1 cellular context compared by ENCODE assay signal in the genomic region with DNA sequence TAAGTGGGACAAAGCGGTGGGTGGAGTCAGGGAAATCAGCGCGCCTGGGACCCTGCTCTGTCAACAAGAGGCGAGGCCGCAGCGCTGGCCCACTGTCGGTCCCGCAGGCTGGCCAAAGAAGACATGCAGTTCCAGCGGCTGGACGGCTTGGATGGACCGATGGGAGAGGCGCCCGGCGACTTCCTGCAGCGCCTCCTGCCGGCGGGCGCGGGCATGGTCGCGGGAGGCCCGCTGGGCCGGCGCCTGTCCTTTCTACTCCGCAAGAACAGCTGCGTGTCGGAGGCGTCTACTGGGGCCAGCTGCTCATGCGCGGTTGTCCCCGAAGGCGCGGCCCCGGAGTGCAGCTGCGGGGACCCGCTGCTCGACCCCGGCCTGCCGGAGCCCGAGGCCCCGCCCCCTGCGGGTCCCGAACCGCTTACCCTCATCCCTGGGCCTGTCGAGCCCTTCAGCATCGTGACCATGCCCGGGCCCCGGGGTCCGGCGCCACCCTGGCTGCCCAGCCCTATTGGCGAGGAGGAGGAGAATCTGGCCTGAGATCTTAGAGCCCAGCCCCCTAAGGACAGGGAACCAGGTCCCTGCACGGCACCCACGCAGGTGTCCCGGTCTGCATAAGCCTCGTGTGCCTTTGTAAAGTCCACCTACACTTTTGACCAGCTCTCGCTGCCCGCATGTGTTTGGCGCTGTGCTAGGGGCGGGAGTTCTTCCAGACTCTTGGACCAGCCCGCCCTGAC.
A peak's percentile ranks its signal among the peaks of the same experiment; 100 is the strongest.
TF ChIP-seq lines count a peak whose summit lies in the region.

No MANE protein-coding gene starts in this region.

TF ChIP-seq in GM12878, 131 proteins besides CTCF, POLR2A, EP300 and RAD21 (continues in another document):
- TF ChIP-seq CHD2 (IDR thresholded peaks at IDR 0.05; ENCODE audit: borderline replicate concordance, low read depth, low read length) (no peak), CHD1 (IDR thresholded peaks at IDR 0.05; ENCODE audit: low read depth, low read length) (no peak), EZH2 (IDR thresholded peaks at IDR 0.05; ENCODE audit: borderline replicate concordance, control insufficient read depth, low read depth, low read length) (no peak), MTA2 (IDR thresholded peaks at IDR 0.05; ENCODE audit: low read depth) (no peak), RCOR1 (conservative IDR thresholded peaks at IDR 0.05; ENCODE audit: low read depth, low read length) (no peak), NBN (IDR thresholded peaks at IDR 0.05) (no peak), FOS (IDR thresholded peaks at IDR 0.05; ENCODE audit: borderline replicate concordance, extremely low read depth, insufficient read length) (no peak), TCF3 (IDR thresholded peaks at IDR 0.05; ENCODE audit: borderline replicate concordance, insufficient read depth, low read depth, low read length) (0 out of 2 replicates have a peak, but pooled peaks have one; percentile 59), SPI1 (IDR thresholded peaks at IDR 0.05; ENCODE audit: borderline replicate concordance, insufficient read depth, low read depth, low read length) (no peak), MAX (IDR thresholded peaks at IDR 0.05; ENCODE audit: low read depth, low read length) (no peak), MYB (IDR thresholded peaks at IDR 0.05; ENCODE audit: borderline replicate concordance, low read depth, low read length) (no peak), ZBTB33 (IDR thresholded peaks at IDR 0.05) (no peak), RELA (IDR thresholded peaks at IDR 0.05; ENCODE audit: borderline replicate concordance, partially characterized antibody) (no peak), ZNF274 (IDR thresholded peaks at IDR 0.05; ENCODE audit: insufficient read depth, insufficient read length) (no peak), CREM (IDR thresholded peaks at IDR 0.05; ENCODE audit: low read depth) (no peak), MTA3 (IDR thresholded peaks at IDR 0.05; ENCODE audit: borderline replicate concordance, low read length) (no peak), STAT1 (conservative IDR thresholded peaks at IDR 0.05) (no peak), SMAD5 (IDR thresholded peaks at IDR 0.05; ENCODE audit: low read depth) (no peak), RFX5 (IDR thresholded peaks at IDR 0.05; ENCODE audit: low read depth, low read length) (no peak), GATAD2B (conservative IDR thresholded peaks at IDR 0.05; ENCODE audit: low read depth) (0 out of 2 replicates have a peak, but pooled peaks have one; percentile 33), ZNF217 (IDR thresholded peaks at IDR 0.05) (no peak), CBX5 (IDR thresholded peaks at IDR 0.05; ENCODE audit: low read depth) (no peak), TCF12 (IDR thresholded peaks at IDR 0.05; ENCODE audit: low read depth, low read length) (peak; percentile 68), POLR2AphosphoS5 (IDR thresholded peaks at IDR 0.05; ENCODE audit: low read length) (no peak), RB1 (IDR thresholded peaks at IDR 0.05; ENCODE audit: borderline replicate concordance) (peak; percentile 22; the same call in 1 of the 2 replicates), YY1 (IDR thresholded peaks at IDR 0.05; ENCODE audit: low read depth, low read length) (0 out of 2 replicates have a peak, but pooled peaks have one; percentile 57), BHLHE40 (IDR thresholded peaks at IDR 0.05; ENCODE audit: borderline replicate concordance in 1 of 2, low read depth in 2 of 2, low read length in 1 of 2) (peak in 1 of 2 experiments; percentile 13; a peak in 1 of 4 replicates), MYC (IDR thresholded peaks at IDR 0.05; ENCODE audit: insufficient read depth, insufficient read length, insufficient replicate concordance, low read length, severe bottlenecking) (no peak), IKZF1 (conservative IDR thresholded peaks at IDR 0.05) (peak; percentile 66), KDM1A (IDR thresholded peaks at IDR 0.05; ENCODE audit: borderline replicate concordance) (no peak), ZBED1 (IDR thresholded peaks at IDR 0.05; ENCODE audit: borderline replicate concordance) (no peak)
- TF ChIP-seq, protein P1, sequence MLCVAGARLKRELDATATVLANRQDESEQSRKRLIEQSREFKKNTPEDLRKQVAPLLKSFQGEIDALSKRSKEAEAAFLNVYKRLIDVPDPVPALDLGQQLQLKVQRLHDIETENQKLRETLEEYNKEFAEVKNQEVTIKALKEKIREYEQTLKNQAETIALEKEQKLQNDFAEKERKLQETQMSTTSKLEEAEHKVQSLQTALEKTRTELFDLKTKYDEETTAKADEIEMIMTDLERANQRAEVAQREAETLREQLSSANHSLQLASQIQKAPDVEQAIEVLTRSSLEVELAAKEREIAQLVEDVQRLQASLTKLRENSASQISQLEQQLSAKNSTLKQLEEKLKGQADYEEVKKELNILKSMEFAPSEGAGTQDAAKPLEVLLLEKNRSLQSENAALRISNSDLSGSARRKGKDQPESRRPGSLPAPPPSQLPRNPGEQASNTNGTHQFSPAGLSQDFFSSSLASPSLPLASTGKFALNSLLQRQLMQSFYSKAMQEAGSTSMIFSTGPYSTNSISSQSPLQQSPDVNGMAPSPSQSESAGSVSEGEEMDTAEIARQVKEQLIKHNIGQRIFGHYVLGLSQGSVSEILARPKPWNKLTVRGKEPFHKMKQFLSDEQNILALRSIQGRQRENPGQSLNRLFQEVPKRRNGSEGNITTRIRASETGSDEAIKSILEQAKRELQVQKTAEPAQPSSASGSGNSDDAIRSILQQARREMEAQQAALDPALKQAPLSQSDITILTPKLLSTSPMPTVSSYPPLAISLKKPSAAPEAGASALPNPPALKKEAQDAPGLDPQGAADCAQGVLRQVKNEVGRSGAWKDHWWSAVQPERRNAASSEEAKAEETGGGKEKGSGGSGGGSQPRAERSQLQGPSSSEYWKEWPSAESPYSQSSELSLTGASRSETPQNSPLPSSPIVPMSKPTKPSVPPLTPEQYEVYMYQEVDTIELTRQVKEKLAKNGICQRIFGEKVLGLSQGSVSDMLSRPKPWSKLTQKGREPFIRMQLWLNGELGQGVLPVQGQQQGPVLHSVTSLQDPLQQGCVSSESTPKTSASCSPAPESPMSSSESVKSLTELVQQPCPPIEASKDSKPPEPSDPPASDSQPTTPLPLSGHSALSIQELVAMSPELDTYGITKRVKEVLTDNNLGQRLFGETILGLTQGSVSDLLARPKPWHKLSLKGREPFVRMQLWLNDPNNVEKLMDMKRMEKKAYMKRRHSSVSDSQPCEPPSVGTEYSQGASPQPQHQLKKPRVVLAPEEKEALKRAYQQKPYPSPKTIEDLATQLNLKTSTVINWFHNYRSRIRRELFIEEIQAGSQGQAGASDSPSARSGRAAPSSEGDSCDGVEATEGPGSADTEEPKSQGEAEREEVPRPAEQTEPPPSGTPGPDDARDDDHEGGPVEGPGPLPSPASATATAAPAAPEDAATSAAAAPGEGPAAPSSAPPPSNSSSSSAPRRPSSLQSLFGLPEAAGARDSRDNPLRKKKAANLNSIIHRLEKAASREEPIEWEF (IDR thresholded peaks at IDR 0.05; ENCODE audit: insufficient replicate concordance, low read depth, low read length), result no peak
- TF ChIP-seq, protein P2, sequence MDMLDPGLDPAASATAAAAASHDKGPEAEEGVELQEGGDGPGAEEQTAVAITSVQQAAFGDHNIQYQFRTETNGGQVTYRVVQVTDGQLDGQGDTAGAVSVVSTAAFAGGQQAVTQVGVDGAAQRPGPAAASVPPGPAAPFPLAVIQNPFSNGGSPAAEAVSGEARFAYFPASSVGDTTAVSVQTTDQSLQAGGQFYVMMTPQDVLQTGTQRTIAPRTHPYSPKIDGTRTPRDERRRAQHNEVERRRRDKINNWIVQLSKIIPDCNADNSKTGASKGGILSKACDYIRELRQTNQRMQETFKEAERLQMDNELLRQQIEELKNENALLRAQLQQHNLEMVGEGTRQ (IDR thresholded peaks at IDR 0.05; ENCODE audit: borderline replicate concordance, low read depth, low read length), result no peak
- TF ChIP-seq, protein P3, sequence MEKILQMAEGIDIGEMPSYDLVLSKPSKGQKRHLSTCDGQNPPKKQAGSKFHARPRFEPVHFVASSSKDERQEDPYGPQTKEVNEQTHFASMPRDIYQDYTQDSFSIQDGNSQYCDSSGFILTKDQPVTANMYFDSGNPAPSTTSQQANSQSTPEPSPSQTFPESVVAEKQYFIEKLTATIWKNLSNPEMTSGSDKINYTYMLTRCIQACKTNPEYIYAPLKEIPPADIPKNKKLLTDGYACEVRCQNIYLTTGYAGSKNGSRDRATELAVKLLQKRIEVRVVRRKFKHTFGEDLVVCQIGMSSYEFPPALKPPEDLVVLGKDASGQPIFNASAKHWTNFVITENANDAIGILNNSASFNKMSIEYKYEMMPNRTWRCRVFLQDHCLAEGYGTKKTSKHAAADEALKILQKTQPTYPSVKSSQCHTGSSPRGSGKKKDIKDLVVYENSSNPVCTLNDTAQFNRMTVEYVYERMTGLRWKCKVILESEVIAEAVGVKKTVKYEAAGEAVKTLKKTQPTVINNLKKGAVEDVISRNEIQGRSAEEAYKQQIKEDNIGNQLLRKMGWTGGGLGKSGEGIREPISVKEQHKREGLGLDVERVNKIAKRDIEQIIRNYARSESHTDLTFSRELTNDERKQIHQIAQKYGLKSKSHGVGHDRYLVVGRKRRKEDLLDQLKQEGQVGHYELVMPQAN (conservative IDR thresholded peaks at IDR 0.05), result no peak
- TF ChIP-seq, protein P4, sequence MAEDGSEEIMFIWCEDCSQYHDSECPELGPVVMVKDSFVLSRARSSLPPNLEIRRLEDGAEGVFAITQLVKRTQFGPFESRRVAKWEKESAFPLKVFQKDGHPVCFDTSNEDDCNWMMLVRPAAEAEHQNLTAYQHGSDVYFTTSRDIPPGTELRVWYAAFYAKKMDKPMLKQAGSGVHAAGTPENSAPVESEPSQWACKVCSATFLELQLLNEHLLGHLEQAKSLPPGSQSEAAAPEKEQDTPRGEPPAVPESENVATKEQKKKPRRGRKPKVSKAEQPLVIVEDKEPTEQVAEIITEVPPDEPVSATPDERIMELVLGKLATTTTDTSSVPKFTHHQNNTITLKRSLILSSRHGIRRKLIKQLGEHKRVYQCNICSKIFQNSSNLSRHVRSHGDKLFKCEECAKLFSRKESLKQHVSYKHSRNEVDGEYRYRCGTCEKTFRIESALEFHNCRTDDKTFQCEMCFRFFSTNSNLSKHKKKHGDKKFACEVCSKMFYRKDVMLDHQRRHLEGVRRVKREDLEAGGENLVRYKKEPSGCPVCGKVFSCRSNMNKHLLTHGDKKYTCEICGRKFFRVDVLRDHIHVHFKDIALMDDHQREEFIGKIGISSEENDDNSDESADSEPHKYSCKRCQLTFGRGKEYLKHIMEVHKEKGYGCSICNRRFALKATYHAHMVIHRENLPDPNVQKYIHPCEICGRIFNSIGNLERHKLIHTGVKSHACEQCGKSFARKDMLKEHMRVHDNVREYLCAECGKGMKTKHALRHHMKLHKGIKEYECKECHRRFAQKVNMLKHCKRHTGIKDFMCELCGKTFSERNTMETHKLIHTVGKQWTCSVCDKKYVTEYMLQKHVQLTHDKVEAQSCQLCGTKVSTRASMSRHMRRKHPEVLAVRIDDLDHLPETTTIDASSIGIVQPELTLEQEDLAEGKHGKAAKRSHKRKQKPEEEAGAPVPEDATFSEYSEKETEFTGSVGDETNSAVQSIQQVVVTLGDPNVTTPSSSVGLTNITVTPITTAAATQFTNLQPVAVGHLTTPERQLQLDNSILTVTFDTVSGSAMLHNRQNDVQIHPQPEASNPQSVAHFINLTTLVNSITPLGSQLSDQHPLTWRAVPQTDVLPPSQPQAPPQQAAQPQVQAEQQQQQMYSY (CRISPR knock-in tag; IDR thresholded peaks at IDR 0.05), result no peak
- TF ChIP-seq, protein P5, sequence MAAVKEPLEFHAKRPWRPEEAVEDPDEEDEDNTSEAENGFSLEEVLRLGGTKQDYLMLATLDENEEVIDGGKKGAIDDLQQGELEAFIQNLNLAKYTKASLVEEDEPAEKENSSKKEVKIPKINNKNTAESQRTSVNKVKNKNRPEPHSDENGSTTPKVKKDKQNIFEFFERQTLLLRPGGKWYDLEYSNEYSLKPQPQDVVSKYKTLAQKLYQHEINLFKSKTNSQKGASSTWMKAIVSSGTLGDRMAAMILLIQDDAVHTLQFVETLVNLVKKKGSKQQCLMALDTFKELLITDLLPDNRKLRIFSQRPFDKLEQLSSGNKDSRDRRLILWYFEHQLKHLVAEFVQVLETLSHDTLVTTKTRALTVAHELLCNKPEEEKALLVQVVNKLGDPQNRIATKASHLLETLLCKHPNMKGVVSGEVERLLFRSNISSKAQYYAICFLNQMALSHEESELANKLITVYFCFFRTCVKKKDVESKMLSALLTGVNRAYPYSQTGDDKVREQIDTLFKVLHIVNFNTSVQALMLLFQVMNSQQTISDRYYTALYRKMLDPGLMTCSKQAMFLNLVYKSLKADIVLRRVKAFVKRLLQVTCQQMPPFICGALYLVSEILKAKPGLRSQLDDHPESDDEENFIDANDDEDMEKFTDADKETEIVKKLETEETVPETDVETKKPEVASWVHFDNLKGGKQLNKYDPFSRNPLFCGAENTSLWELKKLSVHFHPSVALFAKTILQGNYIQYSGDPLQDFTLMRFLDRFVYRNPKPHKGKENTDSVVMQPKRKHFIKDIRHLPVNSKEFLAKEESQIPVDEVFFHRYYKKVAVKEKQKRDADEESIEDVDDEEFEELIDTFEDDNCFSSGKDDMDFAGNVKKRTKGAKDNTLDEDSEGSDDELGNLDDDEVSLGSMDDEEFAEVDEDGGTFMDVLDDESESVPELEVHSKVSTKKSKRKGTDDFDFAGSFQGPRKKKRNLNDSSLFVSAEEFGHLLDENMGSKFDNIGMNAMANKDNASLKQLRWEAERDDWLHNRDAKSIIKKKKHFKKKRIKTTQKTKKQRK (IDR thresholded peaks at IDR 0.05; ENCODE audit: low read depth, low read length), result no peak
